In genomic region chr13:23865065-23865464, GRCh38 we compare ENCODE assay signal across 17 cellular contexts. TPM values are rescaled to one million over a fixed set of nuclear protein-coding genes. Genes with fewer than 3 reads are reported as not detected.
DNase-seq lines count a peak whose midpoint lies in the region; ATAC-seq and TF ChIP-seq lines count a peak whose summit lies in the region.
"Had no signal": no experiment of that assay in that cellular context is flagged by ENCODE, and none has a peak within 500 bp of the region (broad histone marks: within the 10 kb centered on the region; RNA-seq: fewer than 3 reads in every experiment).

No MANE protein-coding gene starts in this region.

- no peaks in the 10 kb centered on the region for H3K79me2 ChIP-seq in Loucy (ENCODE audit: insufficient read depth, low read length)

- no peak overlapping the region for H3K9ac ChIP-seq in Loucy (ENCODE audit: low read depth, low read length, poor library complexity, severe bottlenecking)
- H3K9ac ChIP-seq: BLaER1 treated with 17β-estradiol and CSF1 and Interleukin-3, amounts not matched to agents 10 nM and 100 nM had no signal

- no peak for TF ChIP-seq CTCF in Loucy (conservative IDR thresholded peaks at IDR 0.05; ENCODE audit: low read length)

- peak overlapping the region; percentile 5 for H3K4me3 ChIP-seq in Loucy (ENCODE audit: low read length, poor library complexity, severe bottlenecking)
- H3K4me3 ChIP-seq: A549; BLaER1 treated with 17β-estradiol and CSF1 and Interleukin-3, amounts not matched to agents 10 nM and 100 nM; GM12878 had no signal

- intact Hi-C loops in left colon (cut with DNase I, micrococcal nuclease): loop anchor here in 1 of 2 donors (5.0 kb wide), 1 partner anchor 393 kb away; no protein-coding TSS in a partner anchor

- no peaks in the 10 kb centered on the region; the same call in 1 of the 2 replicates for H3F3A ChIP-seq in Loucy (ENCODE audit: low read depth)

- DNase-seq in NOMO-1 treated with DMSO at 0.1 percent for 48 hours (lab: John Stamatoyannopoulos, UW; ENCODE audit: unreplicated experiment): peak; percentile 21
- no peak for DNase-seq in NOMO-1 treated with dmso at 0.1 percent for 144 hours (lab: John Stamatoyannopoulos, UW; ENCODE audit: unreplicated experiment)
- peak; percentile 69 for DNase-seq in amniotic epithelial cell (ENCODE audit: low read depth)
- peak; percentile 6 for DNase-seq in iris pigment epithelial cell (ENCODE audit: low read depth)
- DNase-seq in iPS-NIHi7 (ENCODE audit: extremely low spot score): no peak
- DNase-seq in left colon: no peak
- DNase-seq: Calu3; CD8-positive, alpha-beta T cell; DMS79 treated with DMSO at 0.1 percent for 48 hours; GOT3; H9 had no signal

- no peaks in the 10 kb centered on the region for H3K9me2 ChIP-seq in Loucy (replicated peaks; ENCODE audit: low read depth, low read length)

- no peaks in the 10 kb centered on the region for H3K27me3 ChIP-seq in Loucy (ENCODE audit: insufficient read depth, low read length, poor library complexity, severe bottlenecking)
- H3K27me3 ChIP-seq: BLaER1 treated with 17β-estradiol and CSF1 and Interleukin-3, amounts not matched to agents 10 nM and 100 nM had no signal

- H2AFZ ChIP-seq in Loucy (ENCODE audit: low read length): no peak overlapping the region

- H3K36me3 ChIP-seq in Loucy (ENCODE audit: insufficient read depth, low read length): no peaks in the 10 kb centered on the region

- H3K9me3 ChIP-seq in Loucy (ENCODE audit: insufficient read depth, low read depth, low read length): no peaks in the 10 kb centered on the region
- H3K9me3 ChIP-seq: A549; BLaER1 treated with 17β-estradiol and CSF1 and Interleukin-3, amounts not matched to agents 10 nM and 100 nM had no signal

- H3K4me2 ChIP-seq in Loucy (ENCODE audit: low read depth, low read length, poor library complexity, severe bottlenecking): peak overlapping the region; percentile 44
- H3K4me2 ChIP-seq: A549; BLaER1 treated with 17β-estradiol and CSF1 and Interleukin-3, amounts not matched to agents 10 nM and 100 nM had no signal

- no peak for ATAC-seq in left colon
- no peak for ATAC-seq in GM21526 (IDR thresholded peaks at IDR 0.05; ENCODE audit: low FRiP score, unreplicated experiment)
- ATAC-seq: A549; CD8-positive, alpha-beta T cell had no signal

- H3K4me1 ChIP-seq in Loucy (ENCODE audit: insufficient read depth, low read length, poor library complexity, severe bottlenecking): peaks cover 43% of the 10 kb centered on the region

- no peaks in the 10 kb centered on the region for H4K20me1 ChIP-seq in Loucy (ENCODE audit: insufficient read depth, low read length, poor library complexity, severe bottlenecking)
- H4K20me1 ChIP-seq: BLaER1 treated with 17β-estradiol and CSF1 and Interleukin-3, amounts not matched to agents 10 nM and 100 nM had no signal

RNA-seq across cellular contexts. Expression of gene MIPEP, which starts 24.1 kb away (rescaled TPM):
- total RNA-seq in left colon: 10 to 100 TPM; 24.2 to 30.4 TPM

RNA-seq across cellular contexts. Expression of gene C1QTNF9B, which starts 32.2 kb away (rescaled TPM):
- not detected for total RNA-seq in left colon
- total RNA-seq: B cell; Calu3; CD8-positive, alpha-beta T cell; GM12878; H9 had no signal

Comparison
In these comparisons a context has a peak if more than half of its experiments do, and no peak if none do; other contexts are left out.
1. DNase-seq: peak in NOMO-1 treated with DMSO at 0.1 percent for 48 hours (single experiment), amniotic epithelial cell (single experiment) and iris pigment epithelial cell (single experiment); none in NOMO-1 treated with dmso at 0.1 percent for 144 hours (single experiment), iPS-NIHi7 (single experiment) and left colon (0 of 2).